ENCODE assay signal across 24 cellular contexts in genomic region chr4:142913034-142913433, GRCh38.
"Had no signal": no experiment of that assay in that cellular context is flagged by ENCODE, and none has a peak within 500 bp of the region (broad histone marks: within the 10 kb centered on the region; RNA-seq: fewer than 3 reads in every experiment).

No MANE protein-coding gene starts in this region.

- ATAC-seq: activated CD8-positive, alpha-beta T cell treated with anti-CD3 and anti-CD28 coated beads, Interleukin-2, amount 10 ng/mL, durations not matched to agents 7 days and 5 days; Panc1; WTC11 had no signal

- H3K36me3 ChIP-seq: adrenal gland had no signal

- H3K27ac ChIP-seq: adrenal gland had no signal

- H3K9me3 ChIP-seq: adrenal gland had no signal

- DNase-seq: activated CD4-positive, alpha-beta T cell treated with anti-CD3 and anti-CD28 coated beads for 48 hours; activated CD4-positive, alpha-beta T cell treated with anti-CD3 and anti-CD28 coated beads, Interleukin-2, amount 50 U/mL, for 4 hours; activated CD4-positive, CD25-positive, alpha-beta regulatory T cell treated with anti-CD3 and anti-CD28 coated beads, Interleukin-2, amount 50 U/mL, for 72 hours; activated CD8-positive, alpha-beta memory T cell treated with anti-CD3 and anti-CD28 coated beads, Interleukin-2, amount 50 U/mL, for 48 hours; activated CD8-positive, alpha-beta T cell treated with anti-CD3 and anti-CD28 coated beads, Interleukin-2, amount 10 ng/mL, durations not matched to agents 7 days and 5 days; activated naive CD4-positive, alpha-beta T cell treated with anti-CD3 and anti-CD28 coated beads, Interleukin-2, amount 50 U/mL, for 16 hours; activated naive CD8-positive, alpha-beta T cell treated with anti-CD3 and anti-CD28 coated beads, Interleukin-2, amount 10 ng/mL, durations not matched to agents 7 days and 5 days; activated T-cell treated with anti-CD3 and anti-CD28 coated beads, Interleukin-2, amount 50 U/mL, for 1 hour; adrenal gland; anterior cingulate cortex; MM.1S; NCI-H1105; NCI-H1436; NCI-H1694 treated with DMSO at 0.1 percent for 48 hours; NCI-H2029 treated with DMSO at 0.1 percent for 48 hours; NCI-H345; NCI-H510A; NCI-H526 treated with DMSO at 0.1 percent for 48 hours; NK-92 treated with Interleukin-12 subunit alpha and Interleukin-12 subunit beta, amount 100 ng/mL, for 24 hours; OCI-M1; RPMI8226; SHP77 treated with DMSO at 0.1 percent for 48 hours had no signal

- H3K4me3 ChIP-seq: adrenal gland had no signal

- H3K27me3 ChIP-seq: adrenal gland had no signal

- H3K4me1 ChIP-seq: adrenal gland had no signal
